In genomic region chr6:39776581-39776980, GRCh38 we compare ENCODE assay signal across 16 cellular contexts. TPM values are rescaled to one million over a fixed set of nuclear protein-coding genes. Genes with fewer than 3 reads are reported as not detected.
DNase-seq lines count a peak whose midpoint lies in the region; ATAC-seq and TF ChIP-seq lines count a peak whose summit lies in the region.
"Had no signal": no experiment of that assay in that cellular context is flagged by ENCODE, and none has a peak within 500 bp of the region (broad histone marks: within the 10 kb centered on the region; RNA-seq: fewer than 3 reads in every experiment).

No MANE protein-coding gene starts in this region.

- H3K56ac ChIP-seq in mesendoderm (ENCODE audit: low read length) = no peak overlapping the region

- peak; percentile 53 for DNase-seq in EH (ENCODE audit: low read depth)
- DNase-seq in esophagus muscularis mucosa (ENCODE audit: extremely low spot score) = peak; percentile 66
- peak; percentile 37 for DNase-seq in mesendoderm
- no peak for DNase-seq in smooth muscle cell (lab: John Stamatoyannopoulos, UW; ENCODE audit: unreplicated experiment)
- no peak for DNase-seq in dermis blood vessel endothelial cell
- DNase-seq: AML-193; Caco-2; CD8-positive, alpha-beta memory T cell; DND-41; HCEC 1CT; HFFc6 had no signal

- H3K27me3 ChIP-seq in esophagus muscularis mucosa (no peaks in the 10 kb centered on the region), mesendoderm (ENCODE audit: insufficient read depth, low read length, poor library complexity) (no peaks in the 10 kb centered on the region), smooth muscle cell (ENCODE audit: low read depth) (no peaks in the 10 kb centered on the region)
- H3K27me3 ChIP-seq: BLaER1 had no signal

- no peak overlapping the region for H2AFZ ChIP-seq in smooth muscle cell (ENCODE audit: low read depth)

- H4K20me1 ChIP-seq in smooth muscle cell (ENCODE audit: low read depth) = no peaks in the 10 kb centered on the region
- H4K20me1 ChIP-seq: BLaER1 had no signal

- 70% methylated on average over 2 of the region's 2 CpGs for WGBS in esophagus muscularis mucosa
- WGBS in mesendoderm (ENCODE audit: extremely low coverage, insufficient coverage, low lambda C conversion rate) = no CpG with 5 or more reads among the region's 2 CpGs
- WGBS in smooth muscle cell (ENCODE audit: low lambda C conversion rate) = 66% methylated on average over 2 of the region's 2 CpGs

- TF ChIP-seq CTCF in esophagus muscularis mucosa (IDR thresholded peaks at IDR 0.05) (no peak), smooth muscle cell (IDR thresholded peaks at IDR 0.05; ENCODE audit: borderline replicate concordance, insufficient read depth, poor library complexity, severe bottlenecking) (no peak)

- H4K8ac ChIP-seq in mesendoderm (ENCODE audit: low read depth, low read length) = no peak overlapping the region

- H3K9ac ChIP-seq in mesendoderm (ENCODE audit: low read length) (no peak overlapping the region), smooth muscle cell (ENCODE audit: low read depth) (no peak overlapping the region)
- H3K9ac ChIP-seq: BLaER1 had no signal

- H3K79me1 ChIP-seq in mesendoderm (ENCODE audit: low read length) = no peaks in the 10 kb centered on the region

- no peaks in the 10 kb centered on the region for H3K79me2 ChIP-seq in mesendoderm (ENCODE audit: control insufficient read depth, insufficient read depth, low read length)
- H3K79me2 ChIP-seq in smooth muscle cell (ENCODE audit: low read depth) = no peaks in the 10 kb centered on the region

- H4K5ac ChIP-seq in mesendoderm (ENCODE audit: low read length) = no peak overlapping the region

- no peak for TF ChIP-seq EP300 in esophagus muscularis mucosa (IDR thresholded peaks at IDR 0.05)

- no peak overlapping the region for H3K4me3 ChIP-seq in esophagus muscularis mucosa
- H3K4me3 ChIP-seq in mesendoderm (ENCODE audit: low read length) = no peak overlapping the region
- H3K4me3 ChIP-seq in smooth muscle cell = no peak overlapping the region
- H3K4me3 ChIP-seq: BLaER1, K562 had no signal

- H3K23ac ChIP-seq in mesendoderm (ENCODE audit: low read length) = no peak overlapping the region

- H3K4me1 ChIP-seq in esophagus muscularis mucosa (peaks cover 11 to 58% (median 52%) of the 10 kb centered on the region in 4 donors), mesendoderm (ENCODE audit: control insufficient read depth, low read depth, low read length) (no peaks in the 10 kb centered on the region), smooth muscle cell (ENCODE audit: low read depth) (peaks cover 22% of the 10 kb centered on the region)
- H3K4me1 ChIP-seq: BLaER1, Caco-2 had no signal

- H3K9me3 ChIP-seq in esophagus muscularis mucosa = no peaks in the 10 kb centered on the region
- no peaks in the 10 kb centered on the region for H3K9me3 ChIP-seq in smooth muscle cell (replicated peaks; ENCODE audit: low read depth)
- H3K9me3 ChIP-seq: BLaER1, Caco-2 had no signal

- H3K4me2 ChIP-seq in mesendoderm (ENCODE audit: low read length) = no peak overlapping the region
- H3K4me2 ChIP-seq in smooth muscle cell = peak overlapping the region; percentile 50
- H3K4me2 ChIP-seq: BLaER1 had no signal

- TF ChIP-seq POLR2A in esophagus muscularis mucosa (IDR thresholded peaks at IDR 0.05; ENCODE audit: low read depth) = no peak

- H2BK5ac ChIP-seq in mesendoderm (ENCODE audit: low read length) = no peak overlapping the region

- no peak overlapping the region for H3K4ac ChIP-seq in mesendoderm (ENCODE audit: low read depth, low read length)

- peaks cover 18% of the 10 kb centered on the region for H3F3A ChIP-seq in smooth muscle cell (ENCODE audit: low read depth)

- no peak overlapping the region for H2BK120ac ChIP-seq in mesendoderm (ENCODE audit: low read depth, low read length)

- no peak overlapping the region for H2BK15ac ChIP-seq in mesendoderm (replicated peaks; ENCODE audit: low read depth)

- no peak overlapping the region for H2AK5ac ChIP-seq in mesendoderm (ENCODE audit: low read length)

- H3K36me3 ChIP-seq in esophagus muscularis mucosa = no peaks in the 10 kb centered on the region
- no peaks in the 10 kb centered on the region for H3K36me3 ChIP-seq in mesendoderm (ENCODE audit: control insufficient read depth, insufficient read depth, low read length)
- H3K36me3 ChIP-seq in smooth muscle cell (ENCODE audit: low read depth) = no peaks in the 10 kb centered on the region
- H3K36me3 ChIP-seq: BLaER1 had no signal

- peak overlapping the region in 3 of 4 donors; percentile 62 to 74 (median 65) for H3K27ac ChIP-seq in esophagus muscularis mucosa (replicated peaks in 1 of 4)
- no peak overlapping the region for H3K27ac ChIP-seq in mesendoderm (ENCODE audit: low read depth, low read length)
- no peak overlapping the region for H3K27ac ChIP-seq in smooth muscle cell (ENCODE audit: low read depth)
- H3K27ac ChIP-seq: 22Rv1, BLaER1 had no signal

- H3K18ac ChIP-seq in mesendoderm (ENCODE audit: low read length) = no peak overlapping the region

- intact Hi-C loops in esophagus muscularis mucosa (cut with DNase I) = no loop called here

- no peak for ATAC-seq in HG03039 (IDR thresholded peaks at IDR 0.05; ENCODE audit: unreplicated experiment)
- ATAC-seq in HG03045 (IDR thresholded peaks at IDR 0.05; ENCODE audit: unreplicated experiment) = no peak
- ATAC-seq: K562 had no signal

RNA-seq across cellular contexts. Expression of gene DAAM2, which starts 15.6 kb away (rescaled TPM):
- total RNA-seq in esophagus muscularis mucosa = 100 to 1,000 TPM; 221 to 446 (median 392) TPM
- polyA plus RNA-seq in mesendoderm (2013, experiment 1 of 2) = 1.7 TPM
- polyA plus RNA-seq in mesendoderm (2013, experiment 2 of 2) = 1.9 TPM
- total RNA-seq in smooth muscle cell = 26.5 and 29.8 TPM in 2 replicates
- 23.4 and 29.8 TPM in 2 replicates for polyA plus RNA-seq in smooth muscle cell
- total RNA-seq in dermis blood vessel endothelial cell = 0.14 and 0.34 TPM in 2 replicates
- total RNA-seq: Caco-2; CD8-positive, alpha-beta memory T cell had no signal
- polyA plus RNA-seq: CD8-positive, alpha-beta memory T cell had no signal

RNA-seq across cellular contexts. Expression of gene KIF6, which starts 51.4 kb away (rescaled TPM):
- total RNA-seq in esophagus muscularis mucosa (1 to 10 TPM in 3 of 4 donors, under 1 TPM in 1; 0.83 to 2.6 (median 1.1) TPM), smooth muscle cell (1.1 and 3.9 TPM in 2 replicates), dermis blood vessel endothelial cell (0.19 TPM in 1 of 2 replicates, not detected in the other)
- polyA plus RNA-seq in mesendoderm (2013, experiment 1 of 2) = 0.52 TPM
- 0.76 TPM for polyA plus RNA-seq in mesendoderm (2013, experiment 2 of 2)
- 1.5 TPM in 1 of 2 replicates, not detected in the other for polyA plus RNA-seq in smooth muscle cell
- total RNA-seq: Caco-2, HFFc6, K562 had no signal
- polyA plus RNA-seq: K562 had no signal

Comparison
In these comparisons a context has a peak if more than half of its experiments do, and no peak if none do; other contexts are left out.
1. DNase-seq: peak in EH (single experiment), esophagus muscularis mucosa (single experiment) and mesendoderm (single experiment); none in smooth muscle cell (single experiment) and dermis blood vessel endothelial cell (single experiment).
2. H3K27ac ChIP-seq: peak in esophagus muscularis mucosa (3 of 4); none in mesendoderm (single experiment) and smooth muscle cell (single experiment).
3. RNA of gene DAAM2, which starts 15.6 kb away (total RNA-seq): 221 to 446 TPM in esophagus muscularis mucosa and 26.5 to 29.8 TPM in smooth muscle cell; 0.14 to 0.34 TPM in dermis blood vessel endothelial cell; every median in the first group is over 10 times any median in the second.